Comparison of ENCODE assay signal across 18 cellular contexts in genomic region chr4:25783943-25784342, GRCh38.
A peak's percentile ranks its signal among the peaks of the same experiment; 100 is the strongest.
DNase-seq lines count a peak whose midpoint lies in the region; ATAC-seq and TF ChIP-seq lines count a peak whose summit lies in the region.
"Had no signal": no experiment of that assay in that cellular context is flagged by ENCODE, and none has a peak within 500 bp of the region (broad histone marks: within the 10 kb centered on the region; RNA-seq: fewer than 3 reads in every experiment).

No MANE protein-coding gene starts in this region.

- peaks cover 0 to 63% of the 10 kb centered on the region in 2 donors for H3K36me3 ChIP-seq in left lung
- H3K36me3 ChIP-seq: breast epithelium had no signal

- H3K27me3 Mint-ChIP-seq in activated CD4-positive, alpha-beta T cell treated with anti-CD3 and anti-CD28 coated beads, Interleukin-2, amount 10 ng/mL, durations not matched to agents 24 days and 14 days, result no peaks in the 10 kb centered on the region
- H3K27me3 Mint-ChIP-seq in activated T-helper 17 cell treated with anti-CD3 and anti-CD28 coated beads, Interleukin-2, amount 50 U/mL, for 72 hours, result no peaks in the 10 kb centered on the region
- no peaks in the 10 kb centered on the region for H3K27me3 Mint-ChIP-seq in stimulated activated memory B cell treated with anti-CD40 and anti-IgM and Interleukin-4, amounts not matched to agents 10 μg/mL and 1 μg/mL and 100 μg/mL, for 72 hours
- H3K27me3 Mint-ChIP-seq: CD4-positive, alpha-beta memory T cell had no signal

- H3K4me1 ChIP-seq in left lung, result no peaks in the 10 kb centered on the region
- H3K4me1 ChIP-seq: breast epithelium, parathyroid adenoma had no signal

- peak; percentile 45 for ATAC-seq in activated T-helper 17 cell treated with anti-CD3 and anti-CD28 coated beads, Interleukin-2, amount 50 U/mL, for 72 hours (replicated peaks)
- ATAC-seq in stimulated activated memory B cell treated with anti-CD40 and anti-IgM and Interleukin-4, amounts not matched to agents 10 μg/mL and 1 μg/mL and 100 μg/mL, for 72 hours, result peak; percentile 50
- no peak for ATAC-seq in left colon
- ATAC-seq in left lung, result no peak
- ATAC-seq in GM21825 (IDR thresholded peaks at IDR 0.05; ENCODE audit: unreplicated experiment), result no peak

- no peak overlapping the region for H3K4me3 Mint-ChIP-seq in activated CD4-positive, alpha-beta T cell treated with anti-CD3 and anti-CD28 coated beads, Interleukin-2, amount 10 ng/mL, durations not matched to agents 24 days and 14 days
- no peak overlapping the region for H3K4me3 Mint-ChIP-seq in activated T-helper 17 cell treated with anti-CD3 and anti-CD28 coated beads, Interleukin-2, amount 50 U/mL, for 72 hours
- no peak overlapping the region for H3K4me3 Mint-ChIP-seq in stimulated activated memory B cell treated with anti-CD40 and anti-IgM and Interleukin-4, amounts not matched to agents 10 μg/mL and 1 μg/mL and 100 μg/mL, for 72 hours
- H3K4me3 Mint-ChIP-seq: CD4-positive, alpha-beta memory T cell; HFFc6 had no signal

- no peak overlapping the region for H3K27ac Mint-ChIP-seq in activated CD4-positive, alpha-beta T cell treated with anti-CD3 and anti-CD28 coated beads, Interleukin-2, amount 10 ng/mL, durations not matched to agents 24 days and 14 days
- H3K27ac Mint-ChIP-seq in activated T-helper 17 cell treated with anti-CD3 and anti-CD28 coated beads, Interleukin-2, amount 50 U/mL, for 72 hours, result peak overlapping the region; percentile 11
- H3K27ac Mint-ChIP-seq in stimulated activated memory B cell treated with anti-CD40 and anti-IgM and Interleukin-4, amounts not matched to agents 10 μg/mL and 1 μg/mL and 100 μg/mL, for 72 hours, result peak overlapping the region; percentile 7
- H3K27ac Mint-ChIP-seq: HFFc6 had no signal

- intact Hi-C loops in activated CD4-positive, alpha-beta T cell treated with anti-CD3 and anti-CD28 coated beads, Interleukin-2, amount 10 ng/mL, durations not matched to agents 24 days and 14 days (cut with micrococcal nuclease), result no loop called here
- intact Hi-C loops in left colon (cut with DNase I, micrococcal nuclease) (no loop called here), left lung (cut with DNase I) (no loop called here)

- DNase-seq in activated CD4-positive, alpha-beta T cell treated with anti-CD3 and anti-CD28 coated beads for 48 hours, result peak; percentile 22
- no peak for DNase-seq in activated CD4-positive, alpha-beta T cell treated with anti-CD3 and anti-CD28 coated beads, Interleukin-2, amount 10 ng/mL, durations not matched to agents 24 days and 14 days
- DNase-seq in NOMO-1 (lab: John Stamatoyannopoulos, UW; ENCODE audit: unreplicated experiment in 2 of 2), result peak; percentile 48 to 56
- DNase-seq in left colon, result no peak
- DNase-seq in left lung, result no peak
- DNase-seq: 8988T; activated CD4-positive, alpha-beta T cell treated with anti-CD3 and anti-CD28 coated beads, Interleukin-2, amount 50 U/mL, for 1 hour; CD4-positive, alpha-beta memory T cell; HFFc6; kidney glomerular epithelial cell; NCI-H187 treated with DMSO at 0.1 percent for 48 hours; NCI-H526 treated with DMSO at 0.1 percent for 48 hours had no signal

- no peaks in the 10 kb centered on the region for H3K9me3 ChIP-seq in left lung
- H3K9me3 ChIP-seq: breast epithelium had no signal

- no peak for TF ChIP-seq CTCF in left lung (IDR thresholded peaks at IDR 0.05)

- peaks cover 3% of the 10 kb centered on the region for H3K4me1 Mint-ChIP-seq in activated CD4-positive, alpha-beta T cell treated with anti-CD3 and anti-CD28 coated beads, Interleukin-2, amount 10 ng/mL, durations not matched to agents 24 days and 14 days
- H3K4me1 Mint-ChIP-seq in activated T-helper 17 cell treated with anti-CD3 and anti-CD28 coated beads, Interleukin-2, amount 50 U/mL, for 72 hours, result peaks cover 4% of the 10 kb centered on the region
- H3K4me1 Mint-ChIP-seq in stimulated activated memory B cell treated with anti-CD40 and anti-IgM and Interleukin-4, amounts not matched to agents 10 μg/mL and 1 μg/mL and 100 μg/mL, for 72 hours, result no peaks in the 10 kb centered on the region

- H3K4me3 ChIP-seq in left lung, result no peak overlapping the region
- H3K4me3 ChIP-seq: breast epithelium had no signal

- H3K27ac ChIP-seq in left lung, result no peak overlapping the region
- H3K27ac ChIP-seq: breast epithelium, parathyroid adenoma had no signal

- no peaks in the 10 kb centered on the region for H3K9me3 Mint-ChIP-seq in activated CD4-positive, alpha-beta T cell treated with anti-CD3 and anti-CD28 coated beads, Interleukin-2, amount 10 ng/mL, durations not matched to agents 24 days and 14 days
- no peaks in the 10 kb centered on the region for H3K9me3 Mint-ChIP-seq in activated T-helper 17 cell treated with anti-CD3 and anti-CD28 coated beads, Interleukin-2, amount 50 U/mL, for 72 hours
- H3K9me3 Mint-ChIP-seq in stimulated activated memory B cell treated with anti-CD40 and anti-IgM and Interleukin-4, amounts not matched to agents 10 μg/mL and 1 μg/mL and 100 μg/mL, for 72 hours, result no peaks in the 10 kb centered on the region
- H3K9me3 Mint-ChIP-seq: activated naive CD4-positive, alpha-beta T cell treated with anti-CD3 and anti-CD28 coated beads, Interleukin-2, amount 50 U/mL, for 72 hours; CD4-positive, alpha-beta memory T cell; HFFc6 had no signal

- no peaks in the 10 kb centered on the region for H3K27me3 ChIP-seq in left lung
- H3K27me3 ChIP-seq: breast epithelium had no signal

- peaks cover 76% of the 10 kb centered on the region for H3K36me3 Mint-ChIP-seq in activated CD4-positive, alpha-beta T cell treated with anti-CD3 and anti-CD28 coated beads, Interleukin-2, amount 10 ng/mL, durations not matched to agents 24 days and 14 days (ENCODE audit: low read depth)
- H3K36me3 Mint-ChIP-seq in activated T-helper 17 cell treated with anti-CD3 and anti-CD28 coated beads, Interleukin-2, amount 50 U/mL, for 72 hours (ENCODE audit: low read depth), result peaks cover 95% of the 10 kb centered on the region
- H3K36me3 Mint-ChIP-seq in stimulated activated memory B cell treated with anti-CD40 and anti-IgM and Interleukin-4, amounts not matched to agents 10 μg/mL and 1 μg/mL and 100 μg/mL, for 72 hours, result peaks cover 83% of the 10 kb centered on the region

Comparison
In these comparisons a context has a peak if more than half of its experiments do, and no peak if none do; other contexts are left out.
1. DNase-seq: peak in activated CD4-positive, alpha-beta T cell treated with anti-CD3 and anti-CD28 coated beads for 48 hours (single experiment) and NOMO-1 (2 of 2); none in activated CD4-positive, alpha-beta T cell treated with anti-CD3 and anti-CD28 coated beads, Interleukin-2, amount 10 ng/mL, durations not matched to agents 24 days and 14 days (single experiment), left colon (0 of 2) and left lung (0 of 2).
2. ATAC-seq: peak in activated T-helper 17 cell treated with anti-CD3 and anti-CD28 coated beads, Interleukin-2, amount 50 U/mL, for 72 hours (single experiment) and stimulated activated memory B cell treated with anti-CD40 and anti-IgM and Interleukin-4, amounts not matched to agents 10 μg/mL and 1 μg/mL and 100 μg/mL, for 72 hours (single experiment); none in left colon (single experiment), left lung (single experiment) and GM21825 (single experiment).